In genomic region chr16:11632455-11632921, GRCh38 we compare ENCODE assay signal across 1 cellular context.
TF ChIP-seq lines count a peak whose summit lies in the region.

No MANE protein-coding gene starts in this region.

TF ChIP-seq in WTC11, 78 proteins besides CTCF, POLR2A, EP300 and RAD21 (continued from another document):
- TF ChIP-seq, protein P1, sequence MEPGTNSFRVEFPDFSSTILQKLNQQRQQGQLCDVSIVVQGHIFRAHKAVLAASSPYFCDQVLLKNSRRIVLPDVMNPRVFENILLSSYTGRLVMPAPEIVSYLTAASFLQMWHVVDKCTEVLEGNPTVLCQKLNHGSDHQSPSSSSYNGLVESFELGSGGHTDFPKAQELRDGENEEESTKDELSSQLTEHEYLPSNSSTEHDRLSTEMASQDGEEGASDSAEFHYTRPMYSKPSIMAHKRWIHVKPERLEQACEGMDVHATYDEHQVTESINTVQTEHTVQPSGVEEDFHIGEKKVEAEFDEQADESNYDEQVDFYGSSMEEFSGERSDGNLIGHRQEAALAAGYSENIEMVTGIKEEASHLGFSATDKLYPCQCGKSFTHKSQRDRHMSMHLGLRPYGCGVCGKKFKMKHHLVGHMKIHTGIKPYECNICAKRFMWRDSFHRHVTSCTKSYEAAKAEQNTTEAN (CRISPR knock-in tag; IDR thresholded peaks at IDR 0.05) = no peak
- TF ChIP-seq ZNF232 (CRISPR knock-in tag; IDR thresholded peaks at IDR 0.05) (no peak), ZNF396 (CRISPR knock-in tag; IDR thresholded peaks at IDR 0.05; ENCODE audit: borderline replicate concordance) (no peak), IRF2 (CRISPR knock-in tag; IDR thresholded peaks at IDR 0.05; ENCODE audit: borderline replicate concordance, low read depth) (no peak), RORB (CRISPR knock-in tag; IDR thresholded peaks at IDR 0.05) (no peak)
- TF ChIP-seq, protein P2, sequence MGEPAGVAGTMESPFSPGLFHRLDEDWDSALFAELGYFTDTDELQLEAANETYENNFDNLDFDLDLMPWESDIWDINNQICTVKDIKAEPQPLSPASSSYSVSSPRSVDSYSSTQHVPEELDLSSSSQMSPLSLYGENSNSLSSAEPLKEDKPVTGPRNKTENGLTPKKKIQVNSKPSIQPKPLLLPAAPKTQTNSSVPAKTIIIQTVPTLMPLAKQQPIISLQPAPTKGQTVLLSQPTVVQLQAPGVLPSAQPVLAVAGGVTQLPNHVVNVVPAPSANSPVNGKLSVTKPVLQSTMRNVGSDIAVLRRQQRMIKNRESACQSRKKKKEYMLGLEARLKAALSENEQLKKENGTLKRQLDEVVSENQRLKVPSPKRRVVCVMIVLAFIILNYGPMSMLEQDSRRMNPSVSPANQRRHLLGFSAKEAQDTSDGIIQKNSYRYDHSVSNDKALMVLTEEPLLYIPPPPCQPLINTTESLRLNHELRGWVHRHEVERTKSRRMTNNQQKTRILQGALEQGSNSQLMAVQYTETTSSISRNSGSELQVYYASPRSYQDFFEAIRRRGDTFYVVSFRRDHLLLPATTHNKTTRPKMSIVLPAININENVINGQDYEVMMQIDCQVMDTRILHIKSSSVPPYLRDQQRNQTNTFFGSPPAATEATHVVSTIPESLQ (CRISPR knock-in tag; IDR thresholded peaks at IDR 0.05) = no peak
- TF ChIP-seq, protein P3, sequence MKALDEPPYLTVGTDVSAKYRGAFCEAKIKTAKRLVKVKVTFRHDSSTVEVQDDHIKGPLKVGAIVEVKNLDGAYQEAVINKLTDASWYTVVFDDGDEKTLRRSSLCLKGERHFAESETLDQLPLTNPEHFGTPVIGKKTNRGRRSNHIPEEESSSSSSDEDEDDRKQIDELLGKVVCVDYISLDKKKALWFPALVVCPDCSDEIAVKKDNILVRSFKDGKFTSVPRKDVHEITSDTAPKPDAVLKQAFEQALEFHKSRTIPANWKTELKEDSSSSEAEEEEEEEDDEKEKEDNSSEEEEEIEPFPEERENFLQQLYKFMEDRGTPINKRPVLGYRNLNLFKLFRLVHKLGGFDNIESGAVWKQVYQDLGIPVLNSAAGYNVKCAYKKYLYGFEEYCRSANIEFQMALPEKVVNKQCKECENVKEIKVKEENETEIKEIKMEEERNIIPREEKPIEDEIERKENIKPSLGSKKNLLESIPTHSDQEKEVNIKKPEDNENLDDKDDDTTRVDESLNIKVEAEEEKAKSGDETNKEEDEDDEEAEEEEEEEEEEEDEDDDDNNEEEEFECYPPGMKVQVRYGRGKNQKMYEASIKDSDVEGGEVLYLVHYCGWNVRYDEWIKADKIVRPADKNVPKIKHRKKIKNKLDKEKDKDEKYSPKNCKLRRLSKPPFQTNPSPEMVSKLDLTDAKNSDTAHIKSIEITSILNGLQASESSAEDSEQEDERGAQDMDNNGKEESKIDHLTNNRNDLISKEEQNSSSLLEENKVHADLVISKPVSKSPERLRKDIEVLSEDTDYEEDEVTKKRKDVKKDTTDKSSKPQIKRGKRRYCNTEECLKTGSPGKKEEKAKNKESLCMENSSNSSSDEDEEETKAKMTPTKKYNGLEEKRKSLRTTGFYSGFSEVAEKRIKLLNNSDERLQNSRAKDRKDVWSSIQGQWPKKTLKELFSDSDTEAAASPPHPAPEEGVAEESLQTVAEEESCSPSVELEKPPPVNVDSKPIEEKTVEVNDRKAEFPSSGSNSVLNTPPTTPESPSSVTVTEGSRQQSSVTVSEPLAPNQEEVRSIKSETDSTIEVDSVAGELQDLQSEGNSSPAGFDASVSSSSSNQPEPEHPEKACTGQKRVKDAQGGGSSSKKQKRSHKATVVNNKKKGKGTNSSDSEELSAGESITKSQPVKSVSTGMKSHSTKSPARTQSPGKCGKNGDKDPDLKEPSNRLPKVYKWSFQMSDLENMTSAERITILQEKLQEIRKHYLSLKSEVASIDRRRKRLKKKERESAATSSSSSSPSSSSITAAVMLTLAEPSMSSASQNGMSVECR (CRISPR knock-in tag; IDR thresholded peaks at IDR 0.05; ENCODE audit: borderline replicate concordance) = no peak
